22 cellular contexts compared by ENCODE assay signal in genomic region chr7:7446616-7447015, GRCh38.
"Had no signal": no experiment of that assay in that cellular context is flagged by ENCODE, and none has a peak within 500 bp of the region (broad histone marks: within the 10 kb centered on the region; RNA-seq: fewer than 3 reads in every experiment).

No MANE protein-coding gene starts in this region.

- ATAC-seq: activated CD8-positive, alpha-beta T cell treated with anti-CD3 and anti-CD28 coated beads for 36 hours; mucosa of descending colon; natural killer cell treated with Interleukin-12 subunit alpha and Interleukin-12 subunit beta and Interleukin-15 and Interleukin-18, amount 100 ng/mL, for 72 hours; right cardiac atrium had no signal

- H3K4me3 Mint-ChIP-seq: activated CD4-positive, alpha-beta T cell treated with anti-CD3 and anti-CD28 coated beads, Interleukin-2, amount 10 ng/mL, durations not matched to agents 7 days and 5 days; activated CD8-positive, alpha-beta T cell treated with anti-CD3 and anti-CD28 coated beads for 36 hours; activated naive CD4-positive, alpha-beta T cell treated with anti-CD3 and anti-CD28 coated beads for 36 hours; activated naive CD8-positive, alpha-beta T cell treated with anti-CD3 and anti-CD28 coated beads, Interleukin-2, amount 10 ng/mL, durations not matched to agents 7 days and 5 days; central memory CD8-positive, alpha-beta T cell; natural killer cell treated with Interleukin-12 subunit alpha and Interleukin-12 subunit beta and Interleukin-15 and Interleukin-18, amount 100 ng/mL, for 72 hours had no signal

- H3K4me1 ChIP-seq: spleen, suprapubic skin, tibial artery had no signal

- H3K27ac ChIP-seq: left ventricle myocardium inferior, spleen, suprapubic skin, tibial artery had no signal

- H3K27me3 ChIP-seq: spleen, suprapubic skin, tibial artery had no signal

- H3K4me3 ChIP-seq: left ventricle myocardium inferior, lung, mucosa of descending colon, spleen, suprapubic skin, tibial artery had no signal

- H3K27ac Mint-ChIP-seq: activated CD4-positive, alpha-beta T cell treated with anti-CD3 and anti-CD28 coated beads, Interleukin-2, amount 10 ng/mL, durations not matched to agents 7 days and 5 days; activated CD8-positive, alpha-beta T cell treated with anti-CD3 and anti-CD28 coated beads for 36 hours; activated naive CD4-positive, alpha-beta T cell treated with anti-CD3 and anti-CD28 coated beads for 36 hours; activated naive CD8-positive, alpha-beta T cell treated with anti-CD3 and anti-CD28 coated beads, Interleukin-2, amount 10 ng/mL, durations not matched to agents 7 days and 5 days; natural killer cell treated with Interleukin-12 subunit alpha and Interleukin-12 subunit beta and Interleukin-15 and Interleukin-18, amount 100 ng/mL, for 72 hours had no signal

- H3K36me3 ChIP-seq: left ventricle myocardium inferior, spleen, suprapubic skin, tibial artery had no signal

- H3K4me1 Mint-ChIP-seq: activated CD4-positive, alpha-beta T cell treated with anti-CD3 and anti-CD28 coated beads, Interleukin-2, amount 10 ng/mL, durations not matched to agents 7 days and 5 days; activated naive CD8-positive, alpha-beta T cell treated with anti-CD3 and anti-CD28 coated beads, Interleukin-2, amount 10 ng/mL, durations not matched to agents 7 days and 5 days; central memory CD8-positive, alpha-beta T cell had no signal

- DNase-seq: activated CD4-positive, alpha-beta T cell treated with anti-CD3 and anti-CD28 coated beads, Interleukin-2, amount 10 ng/mL, durations not matched to agents 7 days and 5 days; activated CD4-positive, CD25-positive, alpha-beta regulatory T cell treated with anti-CD3 and anti-CD28 coated beads, Interleukin-2, amount 50 U/mL, for 72 hours; activated CD8-positive, alpha-beta T cell treated with anti-CD3 and anti-CD28 coated beads for 36 hours; activated effector memory CD4-positive, alpha-beta T cell treated with anti-CD3 and anti-CD28 coated beads, Interleukin-2, amount 50 U/mL, for 16 hours; activated naive CD4-positive, alpha-beta T cell treated with anti-CD3 and anti-CD28 coated beads for 36 hours; activated naive CD8-positive, alpha-beta T cell treated with anti-CD3 and anti-CD28 coated beads, Interleukin-2, amount 10 ng/mL, durations not matched to agents 7 days and 5 days; amniotic stem cell; dermis blood vessel endothelial cell; effector CD4-positive, alpha-beta T cell; erythroblast; left ventricle myocardium inferior; mucosa of descending colon; posterior cingulate gyrus; right cardiac atrium; spleen; stimulated activated naive CD4-positive, alpha-beta T cell; T-helper 2 cell; tibial artery had no signal

- H3K27me3 Mint-ChIP-seq: activated CD8-positive, alpha-beta T cell treated with anti-CD3 and anti-CD28 coated beads for 36 hours; activated naive CD8-positive, alpha-beta T cell treated with anti-CD3 and anti-CD28 coated beads, Interleukin-2, amount 10 ng/mL, durations not matched to agents 7 days and 5 days; central memory CD8-positive, alpha-beta T cell had no signal

- H3K9me3 ChIP-seq: suprapubic skin had no signal
